17 cellular contexts compared by ENCODE assay signal in the genomic region with DNA sequence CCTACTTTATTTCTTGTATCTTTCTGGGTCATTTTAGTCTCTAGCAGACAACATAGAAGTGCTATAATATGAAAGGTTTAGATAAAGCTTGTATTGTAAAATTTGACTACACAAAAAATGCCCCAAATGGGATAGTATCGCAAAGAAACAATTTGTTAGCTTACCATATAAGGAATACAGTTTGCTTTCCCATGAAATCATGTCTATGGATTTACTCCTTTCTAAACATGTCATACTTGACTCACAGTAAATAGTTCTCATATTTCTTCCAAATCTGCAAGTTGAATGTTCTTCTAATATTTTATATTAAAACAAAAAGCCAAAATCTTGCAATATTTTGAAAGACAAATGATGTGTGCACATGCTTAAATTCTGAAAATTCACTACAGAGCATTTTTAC.
"Had no signal": no experiment of that assay in that cellular context is flagged by ENCODE, and none has a peak within 500 bp of the region (broad histone marks: within the 10 kb centered on the region; RNA-seq: fewer than 3 reads in every experiment).

No MANE protein-coding gene starts in this region.

- H3K27ac ChIP-seq: dorsolateral prefrontal cortex, right atrium auricular region, skin epidermis, tibial artery, WERI-Rb-1 had no signal

- H3K9me3 ChIP-seq: right atrium auricular region, tibial artery had no signal

- DNase-seq: activated CD4-positive, alpha-beta T cell treated with anti-CD3 and anti-CD28 coated beads, Interleukin-2, amount 50 U/mL, for 48 hours; activated CD8-positive, alpha-beta memory T cell treated with anti-CD3 and anti-CD28 coated beads, Interleukin-2, amount 10 ng/mL, durations not matched to agents 7 days and 5 days; activated T-cell treated with anti-CD3 and anti-CD28 coated beads, Interleukin-2, amount 50 U/mL, for 1 hour; dorsolateral prefrontal cortex; endodermal cell; kidney glomerular epithelial cell; left ventricle myocardium superior; mesenchymal stem cell; nucleus accumbens; stimulated activated CD4-positive, alpha-beta T cell treated with anti-CD3 and anti-CD28 coated beads, Interleukin-4, amount 100 ng/mL, for 24 hours; stimulated activated naive CD4-positive, alpha-beta T cell; T-helper 17 cell; tibial artery; WERI-Rb-1 had no signal

- H3K4me3 ChIP-seq: dorsolateral prefrontal cortex, right atrium auricular region, skin epidermis, tibial artery had no signal

- FAIRE-seq: urothelium cell line had no signal

- H3K27me3 ChIP-seq: dorsolateral prefrontal cortex, right atrium auricular region, tibial artery had no signal
